Comparison of ENCODE assay signal across 8 cellular contexts in the genomic region with DNA sequence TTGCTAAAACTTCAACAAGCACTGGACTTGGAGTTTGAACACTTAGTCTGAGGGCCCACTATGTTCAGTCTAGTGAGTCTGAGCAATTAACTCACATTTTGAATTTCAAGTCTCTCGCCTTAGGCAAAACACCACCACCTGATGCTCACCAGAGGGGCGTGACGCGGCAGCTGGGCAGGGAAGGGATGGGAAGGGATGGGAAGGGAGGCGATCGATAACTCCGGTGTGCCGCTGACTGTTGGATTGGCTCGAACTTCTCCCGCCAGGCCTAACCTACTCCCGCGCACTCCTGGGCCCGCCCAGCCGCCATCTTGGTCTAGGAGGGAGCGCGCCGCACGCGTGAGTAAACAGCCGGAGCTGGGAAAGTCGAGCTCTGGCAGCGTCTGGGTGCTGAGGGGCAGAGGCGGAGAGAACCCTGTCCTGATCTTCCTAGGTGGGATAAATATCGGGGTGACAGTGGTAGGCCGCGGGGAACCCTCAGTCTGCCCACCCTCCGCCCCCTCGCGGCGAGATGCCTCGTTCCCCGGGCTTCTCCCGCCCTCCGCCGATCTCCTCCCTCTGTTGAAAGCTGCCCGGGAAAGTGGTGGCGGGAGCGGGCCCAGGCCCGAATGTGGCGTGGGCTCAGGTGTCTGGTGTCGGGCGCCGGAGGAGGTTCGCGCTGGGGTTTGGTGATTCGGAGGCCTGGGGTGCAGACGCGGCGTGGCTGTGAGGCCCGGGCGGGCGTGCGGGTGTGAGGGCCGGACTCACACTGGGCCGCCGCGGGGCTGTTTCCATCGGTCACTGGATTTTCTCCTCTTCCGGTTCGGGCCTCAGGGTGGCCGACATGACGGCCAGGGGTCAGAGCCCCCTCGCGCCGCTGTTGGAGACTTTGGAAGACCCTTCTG. TPM values are rescaled to one million over a fixed set of nuclear protein-coding genes. Genes with fewer than 3 reads are reported as not detected.
DNase-seq lines count a peak whose midpoint lies in the region; ATAC-seq and TF ChIP-seq lines count a peak whose summit lies in the region.

A gene with protein sequence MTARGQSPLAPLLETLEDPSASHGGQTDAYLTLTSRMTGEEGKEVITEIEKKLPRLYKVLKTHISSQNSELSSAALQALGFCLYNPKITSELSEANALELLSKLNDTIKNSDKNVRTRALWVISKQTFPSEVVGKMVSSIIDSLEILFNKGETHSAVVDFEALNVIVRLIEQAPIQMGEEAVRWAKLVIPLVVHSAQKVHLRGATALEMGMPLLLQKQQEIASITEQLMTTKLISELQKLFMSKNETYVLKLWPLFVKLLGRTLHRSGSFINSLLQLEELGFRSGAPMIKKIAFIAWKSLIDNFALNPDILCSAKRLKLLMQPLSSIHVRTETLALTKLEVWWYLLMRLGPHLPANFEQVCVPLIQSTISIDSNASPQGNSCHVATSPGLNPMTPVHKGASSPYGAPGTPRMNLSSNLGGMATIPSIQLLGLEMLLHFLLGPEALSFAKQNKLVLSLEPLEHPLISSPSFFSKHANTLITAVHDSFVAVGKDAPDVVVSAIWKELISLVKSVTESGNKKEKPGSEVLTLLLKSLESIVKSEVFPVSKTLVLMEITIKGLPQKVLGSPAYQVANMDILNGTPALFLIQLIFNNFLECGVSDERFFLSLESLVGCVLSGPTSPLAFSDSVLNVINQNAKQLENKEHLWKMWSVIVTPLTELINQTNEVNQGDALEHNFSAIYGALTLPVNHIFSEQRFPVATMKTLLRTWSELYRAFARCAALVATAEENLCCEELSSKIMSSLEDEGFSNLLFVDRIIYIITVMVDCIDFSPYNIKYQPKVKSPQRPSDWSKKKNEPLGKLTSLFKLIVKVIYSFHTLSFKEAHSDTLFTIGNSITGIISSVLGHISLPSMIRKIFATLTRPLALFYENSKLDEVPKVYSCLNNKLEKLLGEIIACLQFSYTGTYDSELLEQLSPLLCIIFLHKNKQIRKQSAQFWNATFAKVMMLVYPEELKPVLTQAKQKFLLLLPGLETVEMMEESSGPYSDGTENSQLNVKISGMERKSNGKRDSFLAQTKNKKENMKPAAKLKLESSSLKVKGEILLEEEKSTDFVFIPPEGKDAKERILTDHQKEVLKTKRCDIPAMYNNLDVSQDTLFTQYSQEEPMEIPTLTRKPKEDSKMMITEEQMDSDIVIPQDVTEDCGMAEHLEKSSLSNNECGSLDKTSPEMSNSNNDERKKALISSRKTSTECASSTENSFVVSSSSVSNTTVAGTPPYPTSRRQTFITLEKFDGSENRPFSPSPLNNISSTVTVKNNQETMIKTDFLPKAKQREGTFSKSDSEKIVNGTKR (N-terminal part only) (plus strand): TSS at position 302 of the 884 bp plus-strand sequence. CDS start 522 bp downstream, at position 824.

- H3K4me3 ChIP-seq in BLaER1, result peak within 1 kb of the TSS; percentile 100
- peak within 1 kb of the TSS; percentile 90 for H3K4me3 ChIP-seq in colonic mucosa

- intact Hi-C loops in colonic mucosa (cut with DNase I) (loop anchor here (5.0 kb wide), 1 partner anchor 118 kb away; no protein-coding TSS in a partner anchor), left colon (cut with DNase I, micrococcal nuclease) (loop anchor here in 1 of 2 donors (5.0 kb wide), 1 partner anchor 118 kb away; no protein-coding TSS in a partner anchor)

- H3K36me3 ChIP-seq in BLaER1 (peaks cover 33% of the 10 kb centered on the region), colonic mucosa (no peaks in the 10 kb centered on the region)

- TF ChIP-seq CTCF in colonic mucosa (IDR thresholded peaks at IDR 0.05), result peak; percentile 62

- peak within 1 kb of the TSS; percentile 90 for H3K4me2 ChIP-seq in BLaER1

- peaks cover 10% of the 10 kb centered on the region for H3K4me1 ChIP-seq in BLaER1
- no peaks in the 10 kb centered on the region for H3K4me1 ChIP-seq in colonic mucosa

- ATAC-seq in HG03442 (IDR thresholded peaks at IDR 0.05; ENCODE audit: unreplicated experiment) (peak; percentile 94), left colon (peak; percentile 98)

- DNase-seq in GM19238 (ENCODE audit: insufficient read length, low spot score) (peak; percentile 73), NCI-H510A treated with DMSO at 0.1 percent for 48 hours (lab: John Stamatoyannopoulos, UW) (peak; percentile 85), colonic mucosa (peak; percentile 91), left colon (peak; percentile 90)
- peak; percentile 77 to 81 for DNase-seq in activated CD4-positive, alpha-beta T cell treated with anti-CD3 and anti-CD28 coated beads for 4 hours
- peak; percentile 86 for DNase-seq in stimulated activated CD4-positive, alpha-beta T cell treated with anti-CD3 and anti-CD28 coated beads, Interleukin-1b, Interleukin-23, amount 100 ng/mL, for 48 hours

- H4K20me1 ChIP-seq in BLaER1, result peaks cover 46% of the 10 kb centered on the region

- H3K9me3 ChIP-seq in BLaER1, result no peaks in the 10 kb centered on the region
- H3K9me3 ChIP-seq in colonic mucosa, result no peaks in the 10 kb centered on the region

- peak within 1 kb of the TSS; percentile 94 for H3K27ac ChIP-seq in BLaER1
- peak within 1 kb of the TSS; percentile 70 for H3K27ac ChIP-seq in colonic mucosa

- no peaks in the 10 kb centered on the region for H3K27me3 ChIP-seq in BLaER1
- H3K27me3 ChIP-seq in colonic mucosa, result no peaks in the 10 kb centered on the region

- H3K9ac ChIP-seq in BLaER1 (peak within 1 kb of the TSS; percentile 99), colonic mucosa (ENCODE audit: low read depth in 2 of 2, low read length in 2 of 2) (peak within 1 kb of the TSS; percentile 86 to 90)

RNA-seq across cellular contexts. Expression of the gene that starts here (rescaled TPM):
- total RNA-seq in colonic mucosa (10 to 100 TPM; 27.8 to 34.2 TPM), left colon (10 to 100 TPM; 23.5 to 25.9 TPM)

Comparison
In these comparisons a context has a peak if more than half of its experiments do, and no peak if none do; other contexts are left out.
1. Peak in every context shown above with its lines: DNase-seq, ATAC-seq, H3K4me3 ChIP-seq and H3K27ac ChIP-seq.